Comparison of ENCODE assay signal across 12 cellular contexts in genomic region chr11:57764972-57765371, GRCh38. TPM values are rescaled to one million over a fixed set of nuclear protein-coding genes. Genes with fewer than 3 reads are reported as not detected.
DNase-seq lines count a peak whose midpoint lies in the region; ATAC-seq and TF ChIP-seq lines count a peak whose summit lies in the region.
"Had no signal": no experiment of that assay in that cellular context is flagged by ENCODE, and none has a peak within 500 bp of the region (broad histone marks: within the 10 kb centered on the region; RNA-seq: fewer than 3 reads in every experiment).

No MANE protein-coding gene starts in this region.

- H3K79me2 ChIP-seq in mammary epithelial cell (ENCODE audit: insufficient read depth, low read length) = peaks cover 81% of the 10 kb centered on the region

- no peaks in the 10 kb centered on the region for H3K27me3 ChIP-seq in mammary epithelial cell (ENCODE audit: insufficient read depth, low read length)
- no peaks in the 10 kb centered on the region for H3K27me3 ChIP-seq in kidney epithelial cell (ENCODE audit: control insufficient read depth, insufficient read depth, low read length)
- H3K27me3 ChIP-seq in adrenal gland = no peaks in the 10 kb centered on the region

- H3K27me3 Mint-ChIP-seq in HFFc6 (ENCODE audit: insufficient read depth) = no peaks in the 10 kb centered on the region

- in situ Hi-C loops in mammary epithelial cell (cut with MboI; ENCODE audit: low sequenced_read_pairs in 2 of 2) = loop anchor here (5.0 kb wide), 2 partner anchors 32 to 37 kb away; no protein-coding TSS in a partner anchor

- no peaks in the 10 kb centered on the region for H3K9me3 Mint-ChIP-seq in HFFc6
- H3K9me3 Mint-ChIP-seq: activated T-cell treated with anti-CD3 and anti-CD28 coated beads, Interleukin-2, amount 50 U/mL, for 4 hours had no signal

- TF ChIP-seq CTCF in HFFc6 (IDR thresholded peaks at IDR 0.05) = no peak
- no peak for TF ChIP-seq CTCF in mammary epithelial cell (conservative IDR thresholded peaks at IDR 0.05 in 1 of 2, IDR thresholded peaks at IDR 0.05 in 1 of 2; ENCODE audit: extremely low read depth in 1 of 2, insufficient read depth in 1 of 2, low read depth in 1 of 2, low read length in 2 of 2)
- no peak for TF ChIP-seq CTCF in kidney epithelial cell (IDR thresholded peaks at IDR 0.05; ENCODE audit: insufficient read depth, low read length, poor library complexity, severe bottlenecking)
- TF ChIP-seq CTCF in adrenal gland (IDR thresholded peaks at IDR 0.05) = no peak

- H3K4me2 ChIP-seq in mammary epithelial cell (ENCODE audit: insufficient read depth, low read depth, low read length) = peak overlapping the region; percentile 90

- peaks cover 46% of the 10 kb centered on the region for H3K4me1 Mint-ChIP-seq in HFFc6 (ENCODE audit: low read depth)

- H3K9me3 ChIP-seq in mammary epithelial cell (replicated peaks; ENCODE audit: insufficient read depth, low read length) = no peaks in the 10 kb centered on the region
- H3K9me3 ChIP-seq in adrenal gland (replicated peaks in 1 of 3) = no peaks in the 10 kb centered on the region

- intact Hi-C loops in mammary epithelial cell (cut with micrococcal nuclease) = loop anchor here (5.0 kb wide), 2 partner anchors 292 to 312 kb away; no protein-coding TSS in a partner anchor
- intact Hi-C loops in adrenal gland (cut with DNase I) = no loop called here

- peak overlapping the region; percentile 99; the same call in 1 of the 2 replicates for H3K27ac Mint-ChIP-seq in HFFc6

- ATAC-seq in GM18517 (IDR thresholded peaks at IDR 0.05; ENCODE audit: unreplicated experiment) = no peak
- ATAC-seq: activated T-cell treated with anti-CD3 and anti-CD28 coated beads, Interleukin-2, amount 50 U/mL, for 4 hours had no signal

- no TSS peak for BruUV-seq in mammary epithelial cell (replicated peaks; lab: Mats Ljungman, UMichigan)

- dilution Hi-C loops in mammary epithelial cell (cut with HindIII; ENCODE audit: low sequenced_read_pairs) = no loop called here

- H3K4me1 ChIP-seq in mammary epithelial cell (ENCODE audit: insufficient read depth, low read length) = peaks cover 23% of the 10 kb centered on the region
- H3K4me1 ChIP-seq in adrenal gland (replicated peaks in 1 of 2) = peaks cover 39 to 55% of the 10 kb centered on the region in 2 donors

- H3K27ac ChIP-seq in mammary epithelial cell (ENCODE audit: insufficient read depth, low read depth, low read length) (peak overlapping the region; percentile 98), skin epidermis (peak overlapping the region in 13 of 21 experiments; percentile 29 to 96 (median 90)), adrenal gland (peak overlapping the region in 2 of 5 donors; percentile 9 to 30)

- no peak for TF ChIP-seq POLR2A in adrenal gland (IDR thresholded peaks at IDR 0.05)

- peak overlapping the region; percentile 98 for H3K9ac ChIP-seq in mammary epithelial cell (ENCODE audit: insufficient read depth, low read length)

- H3K4me3 ChIP-seq in mammary epithelial cell (replicated peaks in 1 of 3; ENCODE audit: insufficient read depth in 1 of 3, low read depth in 2 of 3, low read length in 3 of 3) = peak overlapping the region; percentile 51 to 98 (median 93)
- peak overlapping the region; percentile 75 for H3K4me3 ChIP-seq in kidney epithelial cell (ENCODE audit: low read depth, low read length)
- H3K4me3 ChIP-seq in skin epidermis = peak overlapping the region in 6 of 7 experiments; percentile 2 to 65 (median 56)
- H3K4me3 ChIP-seq in adrenal gland = peak overlapping the region in 1 of 4 donors; percentile 61

- CTCF ChIA-PET in mammary epithelial cell (lab: Charles Lee; ENCODE audit: low non-redundant PET) = interaction anchor here (1.3 kb wide), 1 partner anchor 35 kb away, joined by 3 read pairs; no protein-coding TSS in a partner anchor

- WGBS in mammary epithelial cell (ENCODE audit: low coverage, missing lambda C conversion rate) = 9% methylated on average over 2 of the region's 2 CpGs
- 15 to 32% (median 26%) methylated on average over 2 of the region's 2 CpGs for WGBS in adrenal gland, 4 donors

- H4K20me1 ChIP-seq in mammary epithelial cell (ENCODE audit: insufficient read depth, low read length) = peaks cover 4% of the 10 kb centered on the region

- H3K4me3 Mint-ChIP-seq in HFFc6 = peak overlapping the region; percentile 100
- H3K4me3 Mint-ChIP-seq: activated T-cell treated with anti-CD3 and anti-CD28 coated beads, Interleukin-2, amount 50 U/mL, for 4 hours had no signal

- H3K36me3 Mint-ChIP-seq in HFFc6 (ENCODE audit: low read depth) = peaks cover 30% of the 10 kb centered on the region

- DNase-seq in HFFc6 (no peak), mammary epithelial cell (no peak), kidney epithelial cell (ENCODE audit: low read depth) (no peak), hepatic stellate cell (ENCODE audit: low spot score) (no peak), adrenal gland (no peak), UCSD-AML1 (lab: John Stamatoyannopoulos, UW; ENCODE audit: unreplicated experiment) (no peak)
- DNase-seq: activated T-cell treated with anti-CD3 and anti-CD28 coated beads, Interleukin-2, amount 50 U/mL, for 4 hours; DMS 273 treated with DMSO at 0.1 percent for 48 hours; NCI-H510A treated with DMSO at 0.1 percent for 48 hours had no signal

- H3K36me3 ChIP-seq in mammary epithelial cell (ENCODE audit: insufficient read depth, low read length) = peaks cover 3% of the 10 kb centered on the region
- no peaks in the 10 kb centered on the region for H3K36me3 ChIP-seq in kidney epithelial cell (ENCODE audit: control insufficient read depth, insufficient read depth, low read length)
- H3K36me3 ChIP-seq in adrenal gland (replicated peaks in 1 of 2) = no peaks in the 10 kb centered on the region

- H2AFZ ChIP-seq in mammary epithelial cell (ENCODE audit: low read depth, low read length) = no peak overlapping the region

RNA-seq across cellular contexts. Expression of gene CTNND1, which starts 3.4 kb away (rescaled TPM):
- 100 to 1,000 TPM; 131 to 153 (median 147) TPM for total RNA-seq in HFFc6 (2021; fragmentation: NEBNext Ultra II Directional; extraction: Animal tissue kit (Norgen Biotek cat#: 25700))
- total RNA-seq in mammary epithelial cell (100 to 1,000 TPM; 164 to 212 TPM), kidney epithelial cell (103 and 105 TPM in 2 replicates), adrenal gland (100 to 1,000 TPM in 7 of 8 donors, 10 to 100 TPM in 1; 90.8 to 152 (median 118) TPM)
- polyA plus RNA-seq in mammary epithelial cell (119 TPM), adrenal gland (10 to 100 TPM; 26.3 to 80.2 (median 31.2) TPM)
- polyA minus RNA-seq in mammary epithelial cell = 412 TPM

RNA-seq across cellular contexts. Expression of gene BTBD18, which starts 13.4 kb away (rescaled TPM):
- not detected for total RNA-seq in HFFc6 (2021; fragmentation: NEBNext Ultra II Directional; extraction: Animal tissue kit (Norgen Biotek cat#: 25700))
- total RNA-seq in mammary epithelial cell (not detected), kidney epithelial cell (not detected in 2 replicates), adrenal gland (not detected)
- polyA plus RNA-seq in mammary epithelial cell (not detected), adrenal gland (not detected)
- polyA minus RNA-seq in mammary epithelial cell = not detected
- total RNA-seq: activated T-cell treated with anti-CD3 and anti-CD28 coated beads, Interleukin-2, amount 50 U/mL, for 4 hours; myocyte had no signal

RNA-seq across cellular contexts. Expression of gene SELENOH, which starts 23.7 kb away (rescaled TPM):
- 100 to 1,000 TPM; 128 to 186 (median 140) TPM for total RNA-seq in HFFc6 (2021; fragmentation: NEBNext Ultra II Directional; extraction: Animal tissue kit (Norgen Biotek cat#: 25700))
- 100 to 1,000 TPM in 1 of 2 donors, 10 to 100 TPM in 1; 63.5 to 115 TPM for total RNA-seq in mammary epithelial cell
- polyA plus RNA-seq in mammary epithelial cell = 98.4 TPM
- 3.5 TPM for polyA minus RNA-seq in mammary epithelial cell
- total RNA-seq in kidney epithelial cell = 249 and 278 TPM in 2 replicates
- 100 to 1,000 TPM; 145 to 327 (median 257) TPM for total RNA-seq in adrenal gland
- 100 to 1,000 TPM in 2 of 3 donors, 10 to 100 TPM in 1; 33.8 to 150 (median 131) TPM for polyA plus RNA-seq in adrenal gland

RNA-seq across cellular contexts. Expression of gene TMX2, which starts 52.6 kb away (rescaled TPM):
- total RNA-seq in HFFc6 (2021; fragmentation: NEBNext Ultra II Directional; extraction: Animal tissue kit (Norgen Biotek cat#: 25700)) = 100 to 1,000 TPM in 2 of 6 experiments, 10 to 100 TPM in 4; 89.9 to 113 (median 97.2) TPM
- total RNA-seq in mammary epithelial cell (10 to 100 TPM; 54.0 to 95.8 TPM), kidney epithelial cell (74.0 and 79.8 TPM in 2 replicates), adrenal gland (100 to 1,000 TPM in 1 of 8 donors, 10 to 100 TPM in 7; 63.0 to 141 (median 91.9) TPM)
- polyA plus RNA-seq in mammary epithelial cell (87.7 TPM), adrenal gland (100 to 1,000 TPM in 1 of 3 donors, 10 to 100 TPM in 2; 47.0 to 210 (median 57.4) TPM)
- polyA minus RNA-seq in mammary epithelial cell = 127 TPM

RNA-seq across cellular contexts. Expression of gene MED19, which starts 53.0 kb away (rescaled TPM):
- total RNA-seq in HFFc6 (2021; fragmentation: NEBNext Ultra II Directional; extraction: Animal tissue kit (Norgen Biotek cat#: 25700)) = 10 to 100 TPM; 19.1 to 22.4 (median 21.8) TPM
- total RNA-seq in mammary epithelial cell = 10 to 100 TPM; 10.3 to 21.0 TPM
- polyA plus RNA-seq in mammary epithelial cell = 23.1 TPM
- not detected for polyA minus RNA-seq in mammary epithelial cell
- total RNA-seq in kidney epithelial cell = 26.8 and 27.6 TPM in 2 replicates
- total RNA-seq in adrenal gland = 10 to 100 TPM; 16.6 to 32.1 (median 21.9) TPM
- 10 to 100 TPM; 13.7 to 35.7 (median 13.7) TPM for polyA plus RNA-seq in adrenal gland
